Comparison of ENCODE assay signal across 23 cellular contexts in the genomic region with DNA sequence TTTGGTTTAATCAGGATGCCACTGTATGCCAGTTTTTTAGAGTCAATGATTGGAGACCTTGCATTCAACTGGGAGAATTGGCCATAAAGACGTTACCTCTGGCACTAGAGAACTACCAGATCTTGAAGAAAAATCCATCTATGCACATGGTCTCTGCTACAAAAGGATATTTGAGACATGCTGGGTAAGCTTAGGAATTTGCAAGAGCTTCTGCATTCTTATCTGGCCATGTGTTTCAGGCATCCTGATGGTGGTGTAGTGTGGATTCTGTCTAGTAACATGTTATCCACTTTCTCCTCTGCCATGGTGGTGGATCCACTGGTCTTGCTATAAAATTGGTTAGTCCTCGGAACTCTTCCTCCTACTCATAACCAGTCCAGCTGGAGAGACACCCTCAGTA.
"Had no signal": no experiment of that assay in that cellular context is flagged by ENCODE, and none has a peak within 500 bp of the region (broad histone marks: within the 10 kb centered on the region; RNA-seq: fewer than 3 reads in every experiment).

No MANE protein-coding gene starts in this region.

- FAIRE-seq: RCC 7860 had no signal

- H3K4me2 ChIP-seq: SK-N-SH had no signal

- H3K9me3 ChIP-seq: SK-N-SH had no signal

- DNase-seq: IMR-90, Karpas-422, KG1, MM.1S, NCI-H1092 treated with DMSO at 0.1 percent for 48 hours, NCI-H1436, NCI-H187, NCI-H2029, NCI-H2081 treated with DMSO at 0.1 percent for 48 hours, NCI-H2171, NCI-H226, NCI-H446, NCI-H510A, NCI-H524 treated with DMSO at 0.1 percent for 48 hours, NCI-H69, NCI-H774, Right ventricle myocardium superior, RPMI8226, SIG-M5, SK-N-SH, SW 1271 had no signal

- H3K9ac ChIP-seq: SK-N-SH had no signal

- H3K27ac ChIP-seq: HL-60 had no signal
